ENCODE assay signal across 2 cellular contexts in genomic region chr12:105157598-105157997, GRCh38.
TF ChIP-seq lines count a peak whose summit lies in the region.

No MANE protein-coding gene starts in this region.

TF ChIP-seq in GM23338, 12 proteins besides CTCF, POLR2A, EP300 and RAD21:
- TF ChIP-seq REST (IDR thresholded peaks at IDR 0.05; ENCODE audit: unreplicated experiment) (no peak), JUNB (IDR thresholded peaks at IDR 0.05; ENCODE audit: unreplicated experiment) (no peak), ZNF462 (CRISPR knock-in tag; IDR thresholded peaks at IDR 0.05) (no peak), CREB1 (CRISPR knock-in tag; IDR thresholded peaks at IDR 0.05; ENCODE audit: low read depth) (no peak), ZNF114 (CRISPR knock-in tag; IDR thresholded peaks at IDR 0.05) (no peak), ZNF331 (CRISPR knock-in tag; IDR thresholded peaks at IDR 0.05; ENCODE audit: low read depth) (no peak), STAT1 (IDR thresholded peaks at IDR 0.05; ENCODE audit: unreplicated experiment) (no peak), ETS1 (IDR thresholded peaks at IDR 0.05) (no peak), POLR2AphosphoS5 (IDR thresholded peaks at IDR 0.05; ENCODE audit: low read depth) (no peak), NANOG (IDR thresholded peaks at IDR 0.05; ENCODE audit: borderline replicate concordance) (no peak), EZH2phosphoT487 (IDR thresholded peaks at IDR 0.05; ENCODE audit: unreplicated experiment) (no peak), EZH2 (IDR thresholded peaks at IDR 0.05; ENCODE audit: low read depth, unreplicated experiment) (no peak)
TF ChIP-seq in GM23338: peak in this region for 0.

TF ChIP-seq in H1, 55 proteins besides CTCF, POLR2A, EP300 and RAD21:
- no peak for TF ChIP-seq CBX5 (IDR thresholded peaks at IDR 0.05; ENCODE audit: low read depth, low read length)
- no peak for TF ChIP-seq POU5F1 (IDR thresholded peaks at IDR 0.05; ENCODE audit: low read depth, low read length)
- peak; percentile 56; the same call in 1 of the 2 replicates for TF ChIP-seq SRF (IDR thresholded peaks at IDR 0.05; ENCODE audit: low read depth, low read length)
